In the genomic region with DNA sequence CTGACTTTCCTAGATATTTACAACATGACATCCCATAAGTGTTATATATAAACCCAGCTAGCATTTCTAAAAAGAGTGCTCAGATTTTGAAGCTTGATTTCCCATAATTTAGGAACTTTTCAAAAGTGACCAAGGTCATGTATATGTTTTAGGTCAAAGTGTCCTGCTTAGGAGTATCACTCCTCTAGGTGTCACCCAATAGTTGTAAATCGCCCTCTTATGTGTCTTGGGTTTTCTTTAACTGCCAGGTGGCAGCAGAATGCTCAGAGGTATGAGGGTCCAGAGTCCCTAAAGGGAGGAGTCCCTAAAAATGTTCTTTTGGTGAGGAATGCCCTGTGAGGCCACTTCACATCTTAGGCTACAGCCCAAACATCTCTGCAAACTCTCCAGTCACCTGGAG, we compare ENCODE assay signal across 20 cellular contexts.
DNase-seq lines count a peak whose midpoint lies in the region; ATAC-seq, FAIRE-seq and TF ChIP-seq lines count a peak whose summit lies in the region.
"Had no signal": no experiment of that assay in that cellular context is flagged by ENCODE, and none has a peak within 500 bp of the region (broad histone marks: within the 10 kb centered on the region; RNA-seq: fewer than 3 reads in every experiment).

No MANE protein-coding gene starts in this region.

- H4K20me1 ChIP-seq in K562 (replicated peaks; ENCODE audit: control insufficient read depth, insufficient read depth, low read length), result no peaks in the 10 kb centered on the region

- no peaks in the 10 kb centered on the region for H3K9me1 ChIP-seq in K562 (ENCODE audit: control insufficient read depth, insufficient read depth, low read length)

- no peak for TF ChIP-seq RAD21 in K562 (CRISPR knock-in tag; conservative IDR thresholded peaks at IDR 0.05 in 1 of 2, IDR thresholded peaks at IDR 0.05 in 1 of 2)

- no peak for ATAC-seq in K562

- no peaks in the 10 kb centered on the region for H3K27me3 Mint-ChIP-seq in CD4-positive, alpha-beta memory T cell
- H3K27me3 Mint-ChIP-seq: B cell; CD4-positive, CD25-positive, alpha-beta regulatory T cell had no signal

- H3K4me3 ChIP-seq in LNCaP clone FGC (ENCODE audit: low read depth, low read length) (no peak overlapping the region), K562 (no peak overlapping the region), coronary artery (no peak overlapping the region)
- no peak overlapping the region for H3K4me3 ChIP-seq in CD4-positive, alpha-beta memory T cell (ENCODE audit: low read length in 2 of 2)

- POLR2A ChIA-PET in K562 (lab: Yijun Ruan, JAX), result no interaction called here
- POLR2A ChIA-PET in CD4-positive, alpha-beta memory T cell (lab: Charles Lee; ENCODE audit: partially characterized antibody), result no interaction called here

- H3K79me2 ChIP-seq in K562 (ENCODE audit: control insufficient read depth, insufficient read depth, low read length), result no peaks in the 10 kb centered on the region

- no peak for FAIRE-seq in K562 (lab: Jason Lieb, UNC)

- no peak for TF ChIP-seq EP300 in K562 (IDR thresholded peaks at IDR 0.05; ENCODE audit: low read length)

- in situ Hi-C loops in K562 (cut with MboI), result no loop called here

- no peak for TF ChIP-seq POLR2A in K562 (conservative IDR thresholded peaks at IDR 0.05)

- no peak overlapping the region for H3K4me3 Mint-ChIP-seq in CD4-positive, alpha-beta memory T cell
- H3K4me3 Mint-ChIP-seq: B cell; CD4-positive, CD25-positive, alpha-beta regulatory T cell; T-helper 1 cell treated with Interleukin-12 subunit alpha and Interleukin-12 subunit beta and Interleukin-4 antibody, amounts not matched to agents 30 μg/mL and 1 μg/mL, for 36 hours had no signal

- H3K27ac Mint-ChIP-seq in CD4-positive, alpha-beta memory T cell, result no peak overlapping the region
- H3K27ac Mint-ChIP-seq: B cell; T-helper 1 cell treated with Interleukin-12 subunit alpha and Interleukin-12 subunit beta and Interleukin-4 antibody, amounts not matched to agents 30 μg/mL and 1 μg/mL, for 36 hours had no signal

- peaks cover 0 to 34% (median 14%) of the 10 kb centered on the region in 8 donors for H3K9me3 Mint-ChIP-seq in CD4-positive, alpha-beta memory T cell
- H3K9me3 Mint-ChIP-seq: T-helper 1 cell treated with Interleukin-12 subunit alpha and Interleukin-12 subunit beta and Interleukin-4 antibody, amounts not matched to agents 30 μg/mL and 1 μg/mL, for 36 hours had no signal

- TF ChIP-seq CTCF in C4-2B (conservative IDR thresholded peaks at IDR 0.05) (peak; percentile 12), LNCaP clone FGC (IDR thresholded peaks at IDR 0.05; ENCODE audit: control insufficient read depth, extremely low read depth, insufficient read depth) (peak; percentile 40), K562 (IDR thresholded peaks at IDR 0.05 in 2 of 3, conservative IDR thresholded peaks at IDR 0.05 in 1 of 3; ENCODE audit: insufficient read depth in 2 of 3, low read depth in 1 of 3, low read length in 3 of 3) (peak in 2 of 3 experiments; percentile 31 to 39; a peak in 4 of 6 replicates), coronary artery (IDR thresholded peaks at IDR 0.05) (no peak)

- H3K4me1 Mint-ChIP-seq in CD4-positive, alpha-beta memory T cell, result no peaks in the 10 kb centered on the region
- H3K4me1 Mint-ChIP-seq: B cell; CD4-positive, CD25-positive, alpha-beta regulatory T cell had no signal

- H3K36me3 ChIP-seq in K562 (ENCODE audit: control insufficient read depth, insufficient read depth, low read length), result no peaks in the 10 kb centered on the region
- no peaks in the 10 kb centered on the region for H3K36me3 ChIP-seq in CD4-positive, alpha-beta memory T cell (ENCODE audit: insufficient read depth, low read length)

- no peak overlapping the region for H3K4me2 ChIP-seq in K562 (ENCODE audit: insufficient read depth, low read length)

- CTCF ChIA-PET in K562 (lab: Yijun Ruan, JAX; ENCODE audit: low intra/inter-chr PET ratio), result no interaction called here
- CTCF ChIA-PET in CD4-positive, alpha-beta memory T cell (lab: Charles Lee; ENCODE audit: partially characterized antibody), result no interaction called here

- WGBS in K562 (ENCODE audit: insufficient coverage, low coverage, missing lambda C conversion rate), result 0% methylated on average over 1 of the region's 1 CpG

- no peaks in the 10 kb centered on the region for H3K27me3 ChIP-seq in K562 (ENCODE audit: control insufficient read depth in 2 of 2, insufficient read depth in 2 of 2, low read length in 2 of 2)
- no peaks in the 10 kb centered on the region for H3K27me3 ChIP-seq in CD4-positive, alpha-beta memory T cell (ENCODE audit: insufficient read depth, low read length)

- H3K36me3 Mint-ChIP-seq in CD4-positive, alpha-beta memory T cell, result peaks cover 19 to 29% of the 10 kb centered on the region in 2 donors
- H3K36me3 Mint-ChIP-seq: CD4-positive, CD25-positive, alpha-beta regulatory T cell had no signal

- H3K9me3 ChIP-seq in K562 (replicated peaks; ENCODE audit: control insufficient read depth, insufficient read depth, low read depth, low read length), result no peaks in the 10 kb centered on the region
- H3K9me3 ChIP-seq in CD4-positive, alpha-beta memory T cell (ENCODE audit: control insufficient read depth in 1 of 2, low read length in 2 of 2), result no peaks in the 10 kb centered on the region

- no TSS peak for BruUV-seq in K562 (replicated peaks; lab: Mats Ljungman, UMichigan)

- H3K9ac ChIP-seq in K562 (ENCODE audit: insufficient read depth in 1 of 2, low read depth in 2 of 2, low read length in 2 of 2), result no peak overlapping the region

- intact Hi-C loops in K562 (cut with micrococcal nuclease), result no loop called here
- intact Hi-C loops in CD4-positive, alpha-beta memory T cell (cut with micrococcal nuclease), result no loop called here

- no peak overlapping the region for H2AFZ ChIP-seq in K562 (ENCODE audit: low read depth, low read length)

- H3K27ac ChIP-seq in C4-2B (no peak overlapping the region), K562 (ENCODE audit: extremely low read depth, low read depth, low read length) (no peak overlapping the region), coronary artery (no peak overlapping the region)
- no peak overlapping the region for H3K27ac ChIP-seq in CD4-positive, alpha-beta memory T cell (ENCODE audit: low read depth, low read length)
- H3K27ac ChIP-seq: RWPE1 had no signal

- peak; percentile 8 for DNase-seq in DMS53 (lab: John Stamatoyannopoulos, UW)
- no peak for DNase-seq in DMS53 treated with DMSO at 0.1 percent for 48 hours (lab: John Stamatoyannopoulos, UW; ENCODE audit: unreplicated experiment)
- DNase-seq in LNCaP clone FGC (ENCODE audit: low read depth), result no peak
- DNase-seq in K562 (ENCODE audit: extremely low read depth in 1 of 4, low spot score in 3 of 4), result peak in 1 of 4 experiments; percentile 3
- DNase-seq in germinal center (ENCODE audit: low spot score), result no peak
- no peak for DNase-seq in coronary artery (ENCODE audit: low spot score)
- DNase-seq in CD4-positive, alpha-beta memory T cell, result no peak
- DNase-seq: 8988T; CD4-positive, CD25-positive, alpha-beta regulatory T cell; DMS79; KBM-7; MV-4-11; NCI-H187 treated with DMSO at 0.1 percent for 48 hours; NCI-H446; NCI-H748 treated with DMSO at 0.1 percent for 48 hours; SIG-M5 had no signal

- H3K4me1 ChIP-seq in K562 (replicated peaks in 1 of 2; ENCODE audit: control insufficient read depth in 2 of 2, insufficient read depth in 2 of 2, low read length in 2 of 2), result no peaks in the 10 kb centered on the region
- H3K4me1 ChIP-seq in CD4-positive, alpha-beta memory T cell (ENCODE audit: insufficient read depth, low read length), result no peaks in the 10 kb centered on the region

TF ChIP-seq in K562, 482 proteins besides CTCF, POLR2A, EP300 and RAD21 (continues in another document):
- TF ChIP-seq SNIP1 (IDR thresholded peaks at IDR 0.05; ENCODE audit: low read depth), result no peak
- no peak for TF ChIP-seq DMBX1 (CRISPR knock-in tag; IDR thresholded peaks at IDR 0.05; ENCODE audit: borderline replicate concordance)
- no peak for TF ChIP-seq XRCC5 (IDR thresholded peaks at IDR 0.05; ENCODE audit: low read depth, low read length)
- no peak for TF ChIP-seq CBFA2T3 (IDR thresholded peaks at IDR 0.05)
- TF ChIP-seq, protein P1, sequence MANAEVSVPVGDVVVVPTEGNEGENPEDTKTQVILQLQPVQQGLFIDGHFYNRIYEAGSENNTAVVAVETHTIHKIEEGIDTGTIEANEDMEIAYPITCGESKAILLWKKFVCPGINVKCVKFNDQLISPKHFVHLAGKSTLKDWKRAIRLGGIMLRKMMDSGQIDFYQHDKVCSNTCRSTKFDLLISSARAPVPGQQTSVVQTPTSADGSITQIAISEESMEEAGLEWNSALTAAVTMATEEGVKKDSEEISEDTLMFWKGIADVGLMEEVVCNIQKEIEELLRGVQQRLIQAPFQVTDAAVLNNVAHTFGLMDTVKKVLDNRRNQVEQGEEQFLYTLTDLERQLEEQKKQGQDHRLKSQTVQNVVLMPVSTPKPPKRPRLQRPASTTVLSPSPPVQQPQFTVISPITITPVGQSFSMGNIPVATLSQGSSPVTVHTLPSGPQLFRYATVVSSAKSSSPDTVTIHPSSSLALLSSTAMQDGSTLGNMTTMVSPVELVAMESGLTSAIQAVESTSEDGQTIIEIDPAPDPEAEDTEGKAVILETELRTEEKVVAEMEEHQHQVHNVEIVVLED (CRISPR knock-in tag; IDR thresholded peaks at IDR 0.05), result no peak
- no peak for TF ChIP-seq ZC3H8 (IDR thresholded peaks at IDR 0.05)
- TF ChIP-seq, protein P2, sequence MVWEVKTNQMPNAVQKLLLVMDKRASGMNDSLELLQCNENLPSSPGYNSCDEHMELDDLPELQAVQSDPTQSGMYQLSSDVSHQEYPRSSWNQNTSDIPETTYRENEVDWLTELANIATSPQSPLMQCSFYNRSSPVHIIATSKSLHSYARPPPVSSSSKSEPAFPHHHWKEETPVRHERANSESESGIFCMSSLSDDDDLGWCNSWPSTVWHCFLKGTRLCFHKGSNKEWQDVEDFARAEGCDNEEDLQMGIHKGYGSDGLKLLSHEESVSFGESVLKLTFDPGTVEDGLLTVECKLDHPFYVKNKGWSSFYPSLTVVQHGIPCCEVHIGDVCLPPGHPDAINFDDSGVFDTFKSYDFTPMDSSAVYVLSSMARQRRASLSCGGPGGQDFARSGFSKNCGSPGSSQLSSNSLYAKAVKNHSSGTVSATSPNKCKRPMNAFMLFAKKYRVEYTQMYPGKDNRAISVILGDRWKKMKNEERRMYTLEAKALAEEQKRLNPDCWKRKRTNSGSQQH (CRISPR knock-in tag; IDR thresholded peaks at IDR 0.05), result no peak
- TF ChIP-seq GATAD2A (IDR thresholded peaks at IDR 0.05), result no peak
